31 cellular contexts compared by ENCODE assay signal in the genomic region with DNA sequence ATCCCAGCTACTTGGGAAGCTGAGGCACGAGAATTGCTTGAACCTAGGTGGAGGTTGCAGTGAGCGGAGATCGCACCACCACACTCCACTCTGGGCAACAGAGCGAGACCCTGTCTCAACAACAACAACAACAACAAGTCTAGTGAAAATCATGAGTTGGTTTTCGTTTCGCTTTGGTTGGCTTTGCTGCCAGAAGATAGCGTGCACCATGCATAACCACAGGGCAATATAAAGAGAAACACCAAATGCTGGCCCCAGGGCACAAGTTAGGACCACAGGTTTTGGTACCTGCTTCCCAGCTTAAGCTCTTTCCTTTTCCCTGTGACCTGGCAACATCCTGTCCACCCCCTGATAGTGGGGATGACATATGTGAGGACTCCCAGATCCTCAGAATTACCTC.
"Had no signal": no experiment of that assay in that cellular context is flagged by ENCODE, and none has a peak within 500 bp of the region (broad histone marks: within the 10 kb centered on the region; RNA-seq: fewer than 3 reads in every experiment).

No MANE protein-coding gene starts in this region.

- H3K27ac ChIP-seq: Peyer's patch, SJSA1 had no signal

- DNase-seq: Kasumi-1, MG63, NCI-H1048, NCI-H1092 treated with DMSO at 0.1 percent for 48 hours, NCI-H1105 treated with DMSO at 0.1 percent for 48 hours, NCI-H1417, NCI-H1436, NCI-H146, NCI-H1694, NCI-H187, NCI-H1930, NCI-H2029 treated with DMSO at 0.1 percent for 48 hours, NCI-H2081 treated with DMSO at 0.1 percent for 48 hours, NCI-H2107, NCI-H2171, NCI-H226, NCI-H446 treated with DMSO at 0.1 percent for 48 hours, NCI-H510A, NCI-H524, NCI-H526, NCI-H69, NCI-H748 treated with DMSO at 0.1 percent for 48 hours, NCI-H82, PC-3, Peyer's patch, Right ventricle myocardium superior, RPMI8226, SHP77 treated with DMSO at 0.1 percent for 48 hours, SK-N-SH, SW 1271 had no signal

- H3K27me3 ChIP-seq: MG63, Peyer's patch, SJSA1 had no signal

- H3K36me3 ChIP-seq: MG63, Peyer's patch, SJSA1 had no signal

- H3K4me1 ChIP-seq: Peyer's patch, SJSA1 had no signal

- H3K4me3 ChIP-seq: MG63, Peyer's patch, SJSA1 had no signal

- ATAC-seq: PC-3 had no signal

- H3K9me3 ChIP-seq: MG63, Peyer's patch, SJSA1, SK-N-SH had no signal
